ENCODE assay signal across 11 cellular contexts in genomic region chr17:41518789-41519449, GRCh38. TPM values are rescaled to one million over a fixed set of nuclear protein-coding genes. Genes with fewer than 3 reads are reported as not detected.
DNase-seq lines count a peak whose midpoint lies in the region; TF ChIP-seq lines count a peak whose summit lies in the region.
"Had no signal": no experiment of that assay in that cellular context is flagged by ENCODE, and none has a peak within 500 bp of the region (broad histone marks: within the 10 kb centered on the region; RNA-seq: fewer than 3 reads in every experiment).

Gene KRT15, minus strand, starts transcription at chr17:41518890. Its CDS starts 63 bp downstream, at chr17:41518827.

- no peaks in the 10 kb centered on the region for H3K36me3 ChIP-seq in sigmoid colon
- no peaks in the 10 kb centered on the region for H3K36me3 ChIP-seq in effector memory CD4-positive, alpha-beta T cell (ENCODE audit: control insufficient read depth, insufficient read depth, low read length)

- H3K27ac Mint-ChIP-seq in activated naive CD8-positive, alpha-beta T cell treated with anti-CD3 and anti-CD28 coated beads for 36 hours, result no peak within 1 kb of the TSS
- H3K27ac Mint-ChIP-seq: activated naive CD8-positive, alpha-beta T cell had no signal

- DNase-seq in COR-L47 (lab: John Stamatoyannopoulos, UW) (peak; percentile 74), NCI-H1417 (lab: John Stamatoyannopoulos, UW) (peak in 2 of 3 experiments; percentile 85 to 92), amniotic epithelial cell (ENCODE audit: low read depth) (peak; percentile 38), lower leg skin (ENCODE audit: low spot score in 2 of 2) (no peak), sigmoid colon (no peak), AML-193 (lab: John Stamatoyannopoulos, UW) (no peak)
- no peak for DNase-seq in activated naive CD8-positive, alpha-beta T cell treated with anti-CD3 and anti-CD28 coated beads for 36 hours
- no peak for DNase-seq in effector memory CD4-positive, alpha-beta T cell
- DNase-seq: activated CD4-positive, CD25-positive, alpha-beta regulatory T cell had no signal

- H3K9me3 ChIP-seq in sigmoid colon, result no peaks in the 10 kb centered on the region
- H3K9me3 ChIP-seq in effector memory CD4-positive, alpha-beta T cell (ENCODE audit: control insufficient read depth, low read length), result no peaks in the 10 kb centered on the region

- intact Hi-C loops in lower leg skin (cut with DNase I; ENCODE audit: low total_unique reads) (no loop called here), sigmoid colon (cut with DNase I) (no loop called here)

- H3K4me1 Mint-ChIP-seq in activated naive CD8-positive, alpha-beta T cell treated with anti-CD3 and anti-CD28 coated beads for 36 hours, result no peaks in the 10 kb centered on the region

- no peak within 1 kb of the TSS for H3K4me3 Mint-ChIP-seq in activated naive CD8-positive, alpha-beta T cell treated with anti-CD3 and anti-CD28 coated beads for 36 hours
- H3K4me3 Mint-ChIP-seq: activated naive CD8-positive, alpha-beta T cell had no signal

- TF ChIP-seq CTCF in lower leg skin (IDR thresholded peaks at IDR 0.05), result no peak
- no peak for TF ChIP-seq CTCF in sigmoid colon (IDR thresholded peaks at IDR 0.05)

- WGBS in lower leg skin, 2 donors, result 38 to 41% methylated on average over 7 to 8 of the region's 8 CpGs
- WGBS in sigmoid colon, 2 donors, result 74 to 77% methylated on average over 8 of the region's 8 CpGs

- H3K4me1 ChIP-seq in sigmoid colon, result no peaks in the 10 kb centered on the region
- no peaks in the 10 kb centered on the region for H3K4me1 ChIP-seq in effector memory CD4-positive, alpha-beta T cell (ENCODE audit: control insufficient read depth, insufficient read depth, low read length, poor library complexity, severe bottlenecking)

- peaks cover 0 to 7% (median 4%) of the 10 kb centered on the region in 3 donors for H3K27me3 ChIP-seq in sigmoid colon
- H3K27me3 ChIP-seq in effector memory CD4-positive, alpha-beta T cell (replicated peaks; ENCODE audit: control insufficient read depth, insufficient read depth, low read length, poor library complexity, severe bottlenecking), result no peaks in the 10 kb centered on the region

- H3K27ac ChIP-seq in sigmoid colon, result no peak within 1 kb of the TSS
- no peak within 1 kb of the TSS for H3K27ac ChIP-seq in effector memory CD4-positive, alpha-beta T cell (ENCODE audit: insufficient read depth, low read length, poor library complexity, severe bottlenecking)

- no peaks in the 10 kb centered on the region for H3K9me3 Mint-ChIP-seq in activated naive CD8-positive, alpha-beta T cell treated with anti-CD3 and anti-CD28 coated beads for 36 hours

- H3K27me3 Mint-ChIP-seq in activated naive CD8-positive, alpha-beta T cell treated with anti-CD3 and anti-CD28 coated beads for 36 hours, result no peaks in the 10 kb centered on the region
- H3K27me3 Mint-ChIP-seq: activated naive CD8-positive, alpha-beta T cell had no signal

- no peaks in the 10 kb centered on the region for H3K36me3 Mint-ChIP-seq in activated naive CD8-positive, alpha-beta T cell treated with anti-CD3 and anti-CD28 coated beads for 36 hours
- H3K36me3 Mint-ChIP-seq: activated naive CD8-positive, alpha-beta T cell had no signal

- TF ChIP-seq POLR2A in lower leg skin (IDR thresholded peaks at IDR 0.05) (no peak), sigmoid colon (IDR thresholded peaks at IDR 0.05) (no peak)

- H3K4me3 ChIP-seq in lower leg skin (ENCODE audit: low read depth, poor library complexity, severe bottlenecking), result peak within 1 kb of the TSS; percentile 30
- H3K4me3 ChIP-seq in sigmoid colon, result no peak within 1 kb of the TSS
- H3K4me3 ChIP-seq in effector memory CD4-positive, alpha-beta T cell (ENCODE audit: insufficient read depth, low read depth, low read length, poor library complexity, severe bottlenecking), result no peak within 1 kb of the TSS

- TF ChIP-seq EP300 in sigmoid colon (IDR thresholded peaks at IDR 0.05), result no peak

RNA-seq across cellular contexts. Expression of gene KRT15, which starts in this region (rescaled TPM):
- total RNA-seq in lower leg skin (1,000 to 10,000 TPM in 2 of 4 donors, 100 to 1,000 TPM in 2; 802 to 1,380 (median 1,140) TPM), sigmoid colon (not detected)
- 10 to 100 TPM in 1 of 3 donors, 1 to 10 TPM in 2; 5.4 to 10.3 (median 9.2) TPM for polyA plus RNA-seq in sigmoid colon
- total RNA-seq in activated naive CD8-positive, alpha-beta T cell treated with anti-CD3 and anti-CD28 coated beads for 36 hours, result not detected
- total RNA-seq: subcutaneous adipose tissue had no signal

Comparison
In these comparisons a context has a peak if more than half of its experiments do, and no peak if none do; other contexts are left out.
1. RNA of gene KRT15 (total RNA-seq): 802 to 1,380 TPM in lower leg skin; not detected in sigmoid colon and not detected in activated naive CD8-positive, alpha-beta T cell treated with anti-CD3 and anti-CD28 coated beads for 36 hours; every median in the first group is over 100 times any median in the second.
2. DNase-seq: peak in COR-L47 (single experiment), NCI-H1417 (2 of 3) and amniotic epithelial cell (single experiment); none in lower leg skin (0 of 2), sigmoid colon (single experiment), activated naive CD8-positive, alpha-beta T cell treated with anti-CD3 and anti-CD28 coated beads for 36 hours (single experiment), AML-193 (0 of 2) and effector memory CD4-positive, alpha-beta T cell (0 of 3).